In genomic region chr17:2048805-2049204, GRCh38 we compare ENCODE assay signal across 9 cellular contexts. TPM values are rescaled to one million over a fixed set of nuclear protein-coding genes. Genes with fewer than 3 reads are reported as not detected.
A peak's percentile ranks its signal among the peaks of the same experiment; 100 is the strongest.
DNase-seq lines count a peak whose midpoint lies in the region; ATAC-seq and TF ChIP-seq lines count a peak whose summit lies in the region.
"Had no signal": no experiment of that assay in that cellular context is flagged by ENCODE, and none has a peak within 500 bp of the region (broad histone marks: within the 10 kb centered on the region; RNA-seq: fewer than 3 reads in every experiment).

No MANE protein-coding gene starts in this region.

- no peaks in the 10 kb centered on the region for H3K9me3 ChIP-seq in hepatocyte (ENCODE audit: low read depth)
- no peaks in the 10 kb centered on the region for H3K9me3 ChIP-seq in subcutaneous abdominal adipose tissue (ENCODE audit: control insufficient read depth in 5 of 5, low read length in 5 of 5)

- no peak overlapping the region for H3K27ac Mint-ChIP-seq in activated CD8-positive, alpha-beta memory T cell treated with anti-CD3 and anti-CD28 coated beads, Interleukin-2, amount 10 ng/mL, durations not matched to agents 7 days and 5 days
- H3K27ac Mint-ChIP-seq in activated CD8-positive, alpha-beta T cell treated with anti-CD3 and anti-CD28 coated beads for 36 hours: no peak overlapping the region

- no peaks in the 10 kb centered on the region for H3K9me3 Mint-ChIP-seq in activated CD8-positive, alpha-beta memory T cell treated with anti-CD3 and anti-CD28 coated beads, Interleukin-2, amount 10 ng/mL, durations not matched to agents 7 days and 5 days (ENCODE audit: low read depth)
- no peaks in the 10 kb centered on the region for H3K9me3 Mint-ChIP-seq in activated CD8-positive, alpha-beta T cell treated with anti-CD3 and anti-CD28 coated beads for 36 hours

- H3K9me2 ChIP-seq in hepatocyte (replicated peaks; ENCODE audit: insufficient read depth): no peaks in the 10 kb centered on the region

- H3K4me3 Mint-ChIP-seq in activated CD8-positive, alpha-beta memory T cell treated with anti-CD3 and anti-CD28 coated beads, Interleukin-2, amount 10 ng/mL, durations not matched to agents 7 days and 5 days: peak overlapping the region; percentile 62
- H3K4me3 Mint-ChIP-seq in activated CD8-positive, alpha-beta T cell treated with anti-CD3 and anti-CD28 coated beads for 36 hours: peak overlapping the region; percentile 69

- DNase-seq in activated CD8-positive, alpha-beta memory T cell treated with anti-CD3 and anti-CD28 coated beads, Interleukin-2, amount 10 ng/mL, durations not matched to agents 7 days and 5 days: no peak
- DNase-seq in activated CD8-positive, alpha-beta memory T cell treated with anti-CD3 and anti-CD28 coated beads for 24 hours: no peak
- no peak for DNase-seq in activated CD8-positive, alpha-beta T cell treated with anti-CD3 and anti-CD28 coated beads for 36 hours
- no peak for DNase-seq in hepatocyte (ENCODE audit: low spot score)
- no peak for DNase-seq in stimulated activated CD4-positive, alpha-beta T cell treated with anti-CD3 and anti-CD28 coated beads, Interleukin-4, amount 100 ng/mL, for 1 hour
- no peak for DNase-seq in NCI-H1105 treated with DMSO at 0.1 percent for 48 hours (lab: John Stamatoyannopoulos, UW)
- DNase-seq: aorta had no signal

- WGBS in hepatocyte (ENCODE audit: low lambda C conversion rate, missing lambda C conversion rate): 14% methylated on average over 9 of the region's 9 CpGs

- no peak overlapping the region for H2AFZ ChIP-seq in hepatocyte

- H3K4me3 ChIP-seq in hepatocyte (no peak overlapping the region), subcutaneous abdominal adipose tissue (ENCODE audit: low read depth in 1 of 5, low read length in 5 of 5) (peak overlapping the region in 3 of 5 donors; percentile 75 to 78 (median 78))

- ATAC-seq in activated CD8-positive, alpha-beta memory T cell treated with anti-CD3 and anti-CD28 coated beads, Interleukin-2, amount 10 ng/mL, durations not matched to agents 7 days and 5 days: no peak
- no peak for ATAC-seq in activated CD8-positive, alpha-beta T cell treated with anti-CD3 and anti-CD28 coated beads for 36 hours
- no peak for ATAC-seq in GM19328 (IDR thresholded peaks at IDR 0.05; ENCODE audit: unreplicated experiment)

- H4K20me1 ChIP-seq in hepatocyte (ENCODE audit: insufficient read depth, poor library complexity, severe bottlenecking): no peaks in the 10 kb centered on the region

- intact Hi-C loops in activated CD8-positive, alpha-beta T cell treated with anti-CD3 and anti-CD28 coated beads for 36 hours (cut with micrococcal nuclease): no loop called here

- peak overlapping the region; percentile 92 for H3K4me2 ChIP-seq in hepatocyte

- no peaks in the 10 kb centered on the region for H3K36me3 ChIP-seq in hepatocyte (replicated peaks; ENCODE audit: insufficient read depth, low read depth)
- H3K36me3 ChIP-seq in subcutaneous abdominal adipose tissue (ENCODE audit: control insufficient read depth in 5 of 5, insufficient read depth in 5 of 5, low read length in 5 of 5): peaks cover 0 to 7% (median 4%) of the 10 kb centered on the region in 5 donors

- peaks cover 13% of the 10 kb centered on the region for H3K27me3 Mint-ChIP-seq in activated CD8-positive, alpha-beta memory T cell treated with anti-CD3 and anti-CD28 coated beads, Interleukin-2, amount 10 ng/mL, durations not matched to agents 7 days and 5 days
- peaks cover 17% of the 10 kb centered on the region for H3K27me3 Mint-ChIP-seq in activated CD8-positive, alpha-beta T cell treated with anti-CD3 and anti-CD28 coated beads for 36 hours

- H3K4me1 Mint-ChIP-seq in activated CD8-positive, alpha-beta memory T cell treated with anti-CD3 and anti-CD28 coated beads, Interleukin-2, amount 10 ng/mL, durations not matched to agents 7 days and 5 days: peaks cover 24% of the 10 kb centered on the region
- H3K4me1 Mint-ChIP-seq in activated CD8-positive, alpha-beta T cell treated with anti-CD3 and anti-CD28 coated beads for 36 hours (ENCODE audit: low read depth): peaks cover 27% of the 10 kb centered on the region

- peaks cover 23% of the 10 kb centered on the region for H3K27me3 ChIP-seq in hepatocyte
- H3K27me3 ChIP-seq in subcutaneous abdominal adipose tissue (ENCODE audit: control insufficient read depth in 5 of 5, insufficient read depth in 4 of 5, low read length in 5 of 5): peaks cover 4 to 10% (median 6%) of the 10 kb centered on the region in 5 donors

- peaks cover 22% of the 10 kb centered on the region for H3K4me1 ChIP-seq in hepatocyte (ENCODE audit: insufficient read depth)
- peaks cover 6 to 39% (median 22%) of the 10 kb centered on the region in 5 donors for H3K4me1 ChIP-seq in subcutaneous abdominal adipose tissue (ENCODE audit: control insufficient read depth in 5 of 5, insufficient read depth in 5 of 5, low read length in 5 of 5)

- no peak overlapping the region for H3K27ac ChIP-seq in hepatocyte
- H3K27ac ChIP-seq in subcutaneous abdominal adipose tissue (ENCODE audit: low read depth, low read length): no peak overlapping the region

- H3K9ac ChIP-seq in subcutaneous abdominal adipose tissue (ENCODE audit: low read length in 5 of 5): peak overlapping the region in 3 of 5 donors; percentile 10 to 72 (median 47)

- peaks cover 4% of the 10 kb centered on the region for H3K36me3 Mint-ChIP-seq in activated CD8-positive, alpha-beta memory T cell treated with anti-CD3 and anti-CD28 coated beads, Interleukin-2, amount 10 ng/mL, durations not matched to agents 7 days and 5 days
- peaks cover 3% of the 10 kb centered on the region for H3K36me3 Mint-ChIP-seq in activated CD8-positive, alpha-beta T cell treated with anti-CD3 and anti-CD28 coated beads for 36 hours (ENCODE audit: low read depth)

- POLR2A ChIA-PET in activated CD8-positive, alpha-beta T cell treated with anti-CD3 and anti-CD28 coated beads for 36 hours (lab: Charles Lee): interaction anchor here (0.8 kb wide), 1 partner anchor 233 kb away, joined by 3 read pairs; no protein-coding TSS in a partner anchor

- peaks cover 12% of the 10 kb centered on the region for H3K79me2 ChIP-seq in hepatocyte

- CTCF ChIA-PET in activated CD8-positive, alpha-beta memory T cell treated with anti-CD3 and anti-CD28 coated beads, Interleukin-2, amount 10 ng/mL, durations not matched to agents 7 days and 5 days (lab: Charles Lee): interaction anchor here (1.0 kb wide), 1 partner anchor 196 kb away, joined by 3 read pairs; no protein-coding TSS in a partner anchor
- CTCF ChIA-PET in activated CD8-positive, alpha-beta T cell treated with anti-CD3 and anti-CD28 coated beads for 36 hours (lab: Charles Lee): interaction anchor here (1.0 kb wide), 1 partner anchor 196 kb away, joined by 4 read pairs; no protein-coding TSS in a partner anchor

- TF ChIP-seq CTCF in activated CD8-positive, alpha-beta T cell treated with anti-CD3 and anti-CD28 coated beads for 36 hours (IDR thresholded peaks at IDR 0.05): no peak
- TF ChIP-seq CTCF in hepatocyte (IDR thresholded peaks at IDR 0.05; ENCODE audit: poor library complexity): no peak

RNA-seq across cellular contexts. Expression of gene HIC1, which starts 6.1 kb away (rescaled TPM):
- total RNA-seq in activated CD8-positive, alpha-beta memory T cell treated with anti-CD3 and anti-CD28 coated beads, Interleukin-2, amount 10 ng/mL, durations not matched to agents 7 days and 5 days: 100 to 1,000 TPM in 1 of 2 experiments, 10 to 100 TPM in 1; 88.5 to 122 TPM
- 10 to 100 TPM; 35.1 TPM for total RNA-seq in activated CD8-positive, alpha-beta T cell treated with anti-CD3 and anti-CD28 coated beads for 36 hours
- 8.8 and 9.4 TPM in 2 replicates for total RNA-seq in hepatocyte
- polyA plus RNA-seq in hepatocyte: 8.2 and 10.2 TPM in 2 replicates

RNA-seq across cellular contexts. Expression of gene OVCA2, which starts 7.0 kb away (rescaled TPM):
- 10 to 100 TPM; 31.7 to 42.2 TPM for total RNA-seq in activated CD8-positive, alpha-beta memory T cell treated with anti-CD3 and anti-CD28 coated beads, Interleukin-2, amount 10 ng/mL, durations not matched to agents 7 days and 5 days
- 10 to 100 TPM; 28.0 to 28.5 TPM for total RNA-seq in activated CD8-positive, alpha-beta T cell treated with anti-CD3 and anti-CD28 coated beads for 36 hours
- total RNA-seq in hepatocyte: 49.2 and 56.4 TPM in 2 replicates
- 72.5 and 72.7 TPM in 2 replicates for polyA plus RNA-seq in hepatocyte

RNA-seq across cellular contexts. Expression of gene DPH1, which starts 18.9 kb away (rescaled TPM):
- total RNA-seq in activated CD8-positive, alpha-beta memory T cell treated with anti-CD3 and anti-CD28 coated beads, Interleukin-2, amount 10 ng/mL, durations not matched to agents 7 days and 5 days: 10 to 100 TPM; 29.2 to 37.5 TPM
- total RNA-seq in activated CD8-positive, alpha-beta T cell treated with anti-CD3 and anti-CD28 coated beads for 36 hours: 10 to 100 TPM; 27.8 to 32.5 TPM
- total RNA-seq in hepatocyte: 26.2 and 27.8 TPM in 2 replicates
- 45.2 and 49.0 TPM in 2 replicates for polyA plus RNA-seq in hepatocyte

RNA-seq across cellular contexts. Expression of gene RTN4RL1, which starts 23.7 kb away (rescaled TPM):
- total RNA-seq in activated CD8-positive, alpha-beta memory T cell treated with anti-CD3 and anti-CD28 coated beads, Interleukin-2, amount 10 ng/mL, durations not matched to agents 7 days and 5 days: under 1 TPM; 0.09 to 0.45 TPM
- under 1 TPM; 0.27 to 0.49 TPM for total RNA-seq in activated CD8-positive, alpha-beta T cell treated with anti-CD3 and anti-CD28 coated beads for 36 hours
- 0.48 and 1.4 TPM in 2 replicates for total RNA-seq in hepatocyte
- polyA plus RNA-seq in hepatocyte: 0.53 and 0.97 TPM in 2 replicates
